ENCODE assay signal across 15 cellular contexts in the genomic region with DNA sequence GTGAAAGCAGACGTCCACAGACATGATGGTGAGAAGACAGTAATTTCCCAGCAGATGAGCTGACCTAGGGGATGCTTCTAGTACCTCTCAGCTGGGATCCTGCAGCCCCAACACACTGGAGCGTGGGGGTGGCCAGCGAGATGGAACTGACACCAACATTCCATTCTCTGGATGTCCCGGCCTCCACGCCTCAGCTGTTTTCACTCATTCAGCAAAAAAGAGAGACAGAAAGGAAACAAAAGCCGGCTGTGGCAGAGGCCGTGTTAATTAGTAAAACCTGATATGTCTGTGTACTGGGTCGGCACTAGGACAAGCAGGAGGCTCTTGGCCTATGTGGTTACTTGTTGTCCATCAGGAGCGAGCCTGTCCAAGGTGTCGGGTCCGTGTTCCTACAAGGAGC.
DNase-seq lines count a peak whose midpoint lies in the region; ATAC-seq and TF ChIP-seq lines count a peak whose summit lies in the region.
"Had no signal": no experiment of that assay in that cellular context is flagged by ENCODE, and none has a peak within 500 bp of the region (broad histone marks: within the 10 kb centered on the region; RNA-seq: fewer than 3 reads in every experiment).

No MANE protein-coding gene starts in this region.

- intact Hi-C loops in activated B cell treated with CpG ODN at 0.5 μM for 24 hours (cut with micrococcal nuclease) = no loop called here

- peak overlapping the region; percentile 44 for H3K4me2 ChIP-seq in skeletal muscle satellite cell (ENCODE audit: low read length)

- H3K36me3 Mint-ChIP-seq in activated B cell treated with CpG ODN at 0.5 μM for 24 hours (ENCODE audit: low read depth) = no peaks in the 10 kb centered on the region
- H3K36me3 Mint-ChIP-seq: CD8-positive, alpha-beta T cell had no signal

- no peak overlapping the region for H3K9ac ChIP-seq in skeletal muscle satellite cell (ENCODE audit: low read depth, low read length)

- no peak for ATAC-seq in activated B cell treated with CpG ODN at 0.5 μM for 24 hours (ENCODE audit: low read depth)
- ATAC-seq in GM19035 (IDR thresholded peaks at IDR 0.05; ENCODE audit: unreplicated experiment) = no peak
- ATAC-seq: CD8-positive, alpha-beta T cell; Panc1 had no signal

- H3K4me1 ChIP-seq in skeletal muscle satellite cell (ENCODE audit: control insufficient read depth, insufficient read depth, low read length) = peaks cover 15% of the 10 kb centered on the region
- peaks cover 0 to 32% (median 3%) of the 10 kb centered on the region in 4 donors for H3K4me1 ChIP-seq in tibial nerve

- TF ChIP-seq POLR2A in tibial nerve (IDR thresholded peaks at IDR 0.05) = no peak

- TF ChIP-seq EP300 in tibial nerve (IDR thresholded peaks at IDR 0.05) = no peak

- no peak overlapping the region for H3K27ac ChIP-seq in caudate nucleus (ENCODE audit: low read depth, low read length)
- no peak overlapping the region for H3K27ac ChIP-seq in tibial nerve
- H3K27ac ChIP-seq: adrenal gland had no signal

- H3K27ac Mint-ChIP-seq in activated B cell treated with CpG ODN at 0.5 μM for 24 hours = no peak overlapping the region
- H3K27ac Mint-ChIP-seq: activated T-helper 1 cell treated with anti-CD3 and anti-CD28 coated beads, Interleukin-12 subunit alpha, Interleukin-12 subunit beta, Interleukin-2, Interleukin-4 antibody, amounts not matched to agents 30 ng/mL and 10 ng/mL and 1 ng/mL, durations not matched to agents 14 hours and 24 hours and 36 hours; CD8-positive, alpha-beta T cell had no signal

- H3K27me3 Mint-ChIP-seq in activated B cell treated with CpG ODN at 0.5 μM for 24 hours = no peaks in the 10 kb centered on the region

- no peak for TF ChIP-seq CTCF in activated B cell treated with CpG ODN at 0.5 μM for 24 hours (IDR thresholded peaks at IDR 0.05)
- no peak for TF ChIP-seq CTCF in tibial nerve (IDR thresholded peaks at IDR 0.05)

- H3K4me3 ChIP-seq in skeletal muscle satellite cell (ENCODE audit: low read length) (no peak overlapping the region), tibial nerve (no peak overlapping the region)
- H3K4me3 ChIP-seq: adrenal gland had no signal

- peaks cover 43% of the 10 kb centered on the region for H3K4me1 Mint-ChIP-seq in activated B cell treated with CpG ODN at 0.5 μM for 24 hours

- H3K4me3 Mint-ChIP-seq in activated B cell treated with CpG ODN at 0.5 μM for 24 hours = peak overlapping the region; percentile 3
- H3K4me3 Mint-ChIP-seq: activated T-helper 1 cell treated with anti-CD3 and anti-CD28 coated beads, Interleukin-12 subunit alpha, Interleukin-12 subunit beta, Interleukin-2, Interleukin-4 antibody, amounts not matched to agents 30 ng/mL and 10 ng/mL and 1 ng/mL, durations not matched to agents 14 hours and 24 hours and 36 hours; CD8-positive, alpha-beta T cell had no signal

- no peaks in the 10 kb centered on the region for H3K27me3 ChIP-seq in skeletal muscle satellite cell (ENCODE audit: control insufficient read depth, insufficient read depth, low read length)
- no peaks in the 10 kb centered on the region for H3K27me3 ChIP-seq in tibial nerve
- H3K27me3 ChIP-seq: adrenal gland had no signal

- no peaks in the 10 kb centered on the region for H3K9me3 Mint-ChIP-seq in activated B cell treated with CpG ODN at 0.5 μM for 24 hours
- H3K9me3 Mint-ChIP-seq: activated T-helper 1 cell treated with anti-CD3 and anti-CD28 coated beads, Interleukin-12 subunit alpha, Interleukin-12 subunit beta, Interleukin-2, Interleukin-4 antibody, amounts not matched to agents 30 ng/mL and 10 ng/mL and 1 ng/mL, durations not matched to agents 14 hours and 24 hours and 36 hours; CD8-positive, alpha-beta T cell had no signal

- CTCF ChIA-PET in activated B cell treated with CpG ODN at 0.5 μM for 24 hours (lab: Charles Lee) = interaction anchor here (1.2 kb wide), 1 partner anchor 19 kb away, joined by 5 read pairs; no protein-coding TSS in a partner anchor

- no peaks in the 10 kb centered on the region for H3K36me3 ChIP-seq in skeletal muscle satellite cell (ENCODE audit: insufficient read depth, low read length)
- H3K36me3 ChIP-seq in tibial nerve = no peaks in the 10 kb centered on the region
- H3K36me3 ChIP-seq: adrenal gland had no signal

- DNase-seq in ELF-1 (ENCODE audit: low read depth, low spot score) (peak; percentile 63), activated B cell treated with CpG ODN at 0.5 μM for 24 hours (no peak), kidney glomerular epithelial cell (lab: John Stamatoyannopoulos, UW) (peak; percentile 94), T-helper 2 cell (no peak), caudate nucleus (lab: John Stamatoyannopoulos, UW) (no peak), tibial nerve (ENCODE audit: low spot score in 2 of 2) (no peak)
- DNase-seq: activated CD4-positive, alpha-beta T cell treated with anti-CD3 and anti-CD28 coated beads, Interleukin-2, amount 50 U/mL, for 4 hours; adrenal gland; CD8-positive, alpha-beta T cell; cortex of kidney; NCI-H1694 had no signal

- POLR2A ChIA-PET in activated B cell treated with CpG ODN at 0.5 μM for 24 hours (lab: Charles Lee) = no interaction called here

- no peaks in the 10 kb centered on the region for H3K9me3 ChIP-seq in skeletal muscle satellite cell (replicated peaks; ENCODE audit: low read length)
- no peaks in the 10 kb centered on the region for H3K9me3 ChIP-seq in tibial nerve
- H3K9me3 ChIP-seq: adrenal gland had no signal

- 53 to 56% methylated on average over 11 of the region's 11 CpGs for WGBS in tibial nerve, 2 donors

Comparison
In these comparisons a context has a peak if more than half of its experiments do, and no peak if none do; other contexts are left out.
1. DNase-seq: peak in ELF-1 (single experiment) and kidney glomerular epithelial cell (single experiment); none in activated B cell treated with CpG ODN at 0.5 μM for 24 hours (single experiment), T-helper 2 cell (0 of 5), caudate nucleus (0 of 61) and tibial nerve (0 of 2).